ENCODE assay signal across 23 cellular contexts in genomic region chr22:19517171-19517500, GRCh38. TPM values are rescaled to one million over a fixed set of nuclear protein-coding genes. Genes with fewer than 3 reads are reported as not detected.
"Had no signal": no experiment of that assay in that cellular context is flagged by ENCODE, and none has a peak within 500 bp of the region (broad histone marks: within the 10 kb centered on the region; RNA-seq: fewer than 3 reads in every experiment).

No MANE protein-coding gene starts in this region.

- H3K27ac Mint-ChIP-seq: activated CD4-positive, alpha-beta memory T cell treated with anti-CD3 and anti-CD28 coated beads, Interleukin-2, amount 10 ng/mL, durations not matched to agents 7 days and 5 days; activated CD4-positive, alpha-beta T cell treated with anti-CD3 and anti-CD28 coated beads for 36 hours; activated naive CD4-positive, alpha-beta T cell treated with anti-CD3 and anti-CD28 coated beads, Interleukin-2, amount 50 U/mL, for 24 hours; activated T-helper 17 cell treated with anti-CD3 and anti-CD28 coated beads, Interleukin-2, amount 50 U/mL, for 72 hours; T-cell had no signal

- DNase-seq: activated CD4-positive, alpha-beta memory T cell treated with anti-CD3 and anti-CD28 coated beads, Interleukin-2, amount 10 ng/mL, durations not matched to agents 7 days and 5 days; activated CD4-positive, alpha-beta T cell treated with anti-CD3 and anti-CD28 coated beads for 36 hours; activated CD4-positive, alpha-beta T cell treated with anti-CD3 and anti-CD28 coated beads, Interleukin-2, amount 50 U/mL, for 1 hour; activated T-cell treated with anti-CD3 and anti-CD28 coated beads for 4 hours; activated T-cell treated with anti-CD3 and anti-CD28 coated beads, Interleukin-2, amount 50 U/mL, for 48 hours; Kasumi-1; KBM-7; NCI-H1105 treated with DMSO at 0.1 percent for 48 hours; NCI-H1436 treated with DMSO at 0.1 percent for 48 hours; NCI-H187; NCI-H2081; NCI-H510A treated with DMSO at 0.1 percent for 48 hours; NCI-H69; PC-3; T-cell; T-helper 2 cell; T1000 had no signal

- H3K4me3 ChIP-seq: breast epithelium, SK-N-MC had no signal

- H3K4me1 Mint-ChIP-seq: activated CD4-positive, alpha-beta memory T cell treated with anti-CD3 and anti-CD28 coated beads, Interleukin-2, amount 10 ng/mL, durations not matched to agents 7 days and 5 days; activated CD4-positive, alpha-beta T cell treated with anti-CD3 and anti-CD28 coated beads for 36 hours; activated naive CD4-positive, alpha-beta T cell treated with anti-CD3 and anti-CD28 coated beads, Interleukin-2, amount 50 U/mL, for 24 hours; activated T-helper 17 cell treated with anti-CD3 and anti-CD28 coated beads, Interleukin-2, amount 50 U/mL, for 72 hours had no signal

- H3K27ac ChIP-seq: breast epithelium, SK-N-MC had no signal

- H3K27me3 Mint-ChIP-seq: activated CD4-positive, alpha-beta memory T cell treated with anti-CD3 and anti-CD28 coated beads, Interleukin-2, amount 10 ng/mL, durations not matched to agents 7 days and 5 days; activated CD4-positive, alpha-beta T cell treated with anti-CD3 and anti-CD28 coated beads for 36 hours; activated naive CD4-positive, alpha-beta T cell treated with anti-CD3 and anti-CD28 coated beads, Interleukin-2, amount 50 U/mL, for 24 hours; activated T-helper 17 cell treated with anti-CD3 and anti-CD28 coated beads, Interleukin-2, amount 50 U/mL, for 72 hours; T-cell had no signal

- H3K4me3 Mint-ChIP-seq: activated CD4-positive, alpha-beta memory T cell treated with anti-CD3 and anti-CD28 coated beads, Interleukin-2, amount 10 ng/mL, durations not matched to agents 7 days and 5 days; activated CD4-positive, alpha-beta T cell treated with anti-CD3 and anti-CD28 coated beads for 36 hours; activated naive CD4-positive, alpha-beta T cell treated with anti-CD3 and anti-CD28 coated beads, Interleukin-2, amount 50 U/mL, for 24 hours; activated T-helper 17 cell treated with anti-CD3 and anti-CD28 coated beads, Interleukin-2, amount 50 U/mL, for 72 hours; T-cell had no signal

- H3K9me3 Mint-ChIP-seq: activated CD4-positive, alpha-beta memory T cell treated with anti-CD3 and anti-CD28 coated beads, Interleukin-2, amount 10 ng/mL, durations not matched to agents 7 days and 5 days; activated T-helper 17 cell treated with anti-CD3 and anti-CD28 coated beads, Interleukin-2, amount 50 U/mL, for 72 hours had no signal

- FAIRE-seq: TTC549 had no signal

- H3K36me3 ChIP-seq: breast epithelium had no signal

- ATAC-seq: activated CD4-positive, alpha-beta T cell treated with anti-CD3 and anti-CD28 coated beads for 36 hours; activated T-helper 17 cell treated with anti-CD3 and anti-CD28 coated beads, Interleukin-2, amount 50 U/mL, for 72 hours; PC-3; T-cell had no signal

- H3K4me1 ChIP-seq: breast epithelium had no signal

RNA-seq across cellular contexts. Expression of gene CLDN5, which starts 7.1 kb away (rescaled TPM):
- total RNA-seq: activated CD4-positive, alpha-beta T cell treated with anti-CD3 and anti-CD28 coated beads for 36 hours; activated CD8-positive, alpha-beta memory T cell treated with anti-CD3 and anti-CD28 coated beads for 36 hours had no signal
